ENCODE assay signal across 7 cellular contexts in genomic region chr5:95554647-95555548, GRCh38.
DNase-seq lines count a peak whose midpoint lies in the region; ATAC-seq, FAIRE-seq and TF ChIP-seq lines count a peak whose summit lies in the region.

TSS of gene ARSK (plus strand) at chr5:95555101. CDS start at chr5:95555279, 178 bp downstream.
TSS of gene SKIC3 (minus strand) at chr5:95554977. CDS start at chr5:95547150, 7,827 bp downstream.

- TF ChIP-seq CTCF in astrocyte of the spinal cord (IDR thresholded peaks at IDR 0.05; ENCODE audit: low read depth, low read length) = peak; percentile 50
- peak; percentile 35 for TF ChIP-seq CTCF in retinal pigment epithelial cell (conservative IDR thresholded peaks at IDR 0.05; ENCODE audit: low read depth, low read length)

- DNase-seq in GM18507 (ENCODE audit: extremely low spot score, insufficient read length, low read depth) (peak; percentile 72), NCI-H2029 (lab: John Stamatoyannopoulos, UW) (peak; percentile 95), T1000 (lab: John Stamatoyannopoulos, UW) (peak; percentile 89), astrocyte of the spinal cord (ENCODE audit: low read depth, low spot score) (peak; percentile 99), hypothalamus (lab: John Stamatoyannopoulos, UW) (peak; percentile 55 to 98 (median 89)), retinal pigment epithelial cell (ENCODE audit: low read depth) (peak; percentile 99)

- peak; percentile 87 for ATAC-seq in HG02981 (IDR thresholded peaks at IDR 0.05; ENCODE audit: unreplicated experiment)

- peak within 1 kb of the TSS; percentile 84 for H3K4me3 ChIP-seq in astrocyte of the spinal cord (ENCODE audit: low read depth, low read length)
- peak within 1 kb of the TSS; percentile 87 for H3K4me3 ChIP-seq in retinal pigment epithelial cell (ENCODE audit: low read length)

- in situ Hi-C loops in astrocyte of the spinal cord (cut with HindIII; ENCODE audit: low sequenced_read_pairs) = no loop called here

- peak; percentile 97 for FAIRE-seq in GM18507 (lab: Jason Lieb, UNC)

Comparison
In these comparisons a context has a peak if more than half of its experiments do, and no peak if none do; other contexts are left out.
1. Peak in every context shown above with its lines: DNase-seq, ATAC-seq and H3K4me3 ChIP-seq.